10 cellular contexts compared by ENCODE assay signal in the genomic region with DNA sequence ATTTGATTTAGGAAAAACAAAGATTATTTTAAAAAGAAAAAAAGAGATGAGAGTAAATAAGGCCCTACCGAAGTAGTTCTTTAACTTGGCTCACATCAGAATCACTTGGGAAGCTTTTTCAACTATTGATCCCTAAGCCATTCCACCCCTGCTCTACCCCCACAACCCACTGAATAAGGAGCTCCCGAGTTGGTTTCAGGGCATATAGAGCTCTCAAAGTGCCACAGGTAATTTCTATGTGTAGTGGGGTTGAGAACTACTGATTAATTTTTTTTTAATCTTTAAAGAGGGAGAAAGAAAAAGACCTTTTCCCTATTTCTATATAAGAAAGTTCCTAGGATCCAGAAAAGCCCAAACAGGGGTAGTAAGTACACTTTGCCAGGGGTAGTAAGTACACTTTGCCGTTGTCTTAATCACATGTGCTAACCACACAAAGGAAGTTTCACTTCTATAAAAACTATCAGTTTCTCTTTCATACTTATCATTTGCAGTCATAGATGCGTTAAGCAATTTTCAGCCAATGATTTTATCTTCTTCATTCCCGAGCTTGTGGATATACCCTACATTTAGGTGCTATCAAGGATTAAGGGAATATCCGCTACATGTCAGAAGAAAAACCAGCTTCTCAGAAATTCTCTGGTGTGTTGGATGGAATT.
DNase-seq lines count a peak whose midpoint lies in the region; ATAC-seq, FAIRE-seq and TF ChIP-seq lines count a peak whose summit lies in the region.
"Had no signal": no experiment of that assay in that cellular context is flagged by ENCODE, and none has a peak within 500 bp of the region (broad histone marks: within the 10 kb centered on the region; RNA-seq: fewer than 3 reads in every experiment).

No MANE protein-coding gene starts in this region.

- peaks cover 0 to 7% (median 0%) of the 10 kb centered on the region in 8 donors for H3K9me3 Mint-ChIP-seq in CD4-positive, alpha-beta memory T cell

- intact Hi-C loops in K562 (cut with micrococcal nuclease), result no loop called here
- intact Hi-C loops in CD4-positive, alpha-beta memory T cell (cut with micrococcal nuclease), result no loop called here

- DNase-seq in GM12891 (ENCODE audit: insufficient read length, low spot score), result no peak
- no peak for DNase-seq in K562 (ENCODE audit: extremely low read depth in 1 of 4, low spot score in 3 of 4)
- no peak for DNase-seq in activated CD8-positive, alpha-beta memory T cell treated with anti-CD3 and anti-CD28 coated beads, Interleukin-2, amount 50 U/mL, for 4 hours
- DNase-seq in DMS153 treated with DMSO at 0.1 percent for 48 hours (lab: John Stamatoyannopoulos, UW; ENCODE audit: unreplicated experiment), result no peak
- DNase-seq in NCI-H82 (lab: John Stamatoyannopoulos, UW), result no peak
- no peak for DNase-seq in CD4-positive, alpha-beta memory T cell
- DNase-seq: NCI-H510A treated with DMSO at 0.1 percent for 48 hours, small intestine had no signal

- FAIRE-seq in GM12891 (lab: Jason Lieb, UNC) (peak; percentile 40), K562 (lab: Jason Lieb, UNC) (no peak)
- FAIRE-seq: small intestine had no signal

- no peak for TF ChIP-seq EP300 in K562 (IDR thresholded peaks at IDR 0.05; ENCODE audit: low read length)

- H3K4me2 ChIP-seq in K562 (ENCODE audit: insufficient read depth, low read length), result no peak overlapping the region; the same call in 1 of the 2 replicates

- no peak overlapping the region for H3K27ac Mint-ChIP-seq in CD4-positive, alpha-beta memory T cell

- no peaks in the 10 kb centered on the region for H3K79me2 ChIP-seq in K562 (ENCODE audit: control insufficient read depth, insufficient read depth, low read length)

- no peaks in the 10 kb centered on the region for H4K20me1 ChIP-seq in K562 (replicated peaks; ENCODE audit: control insufficient read depth, insufficient read depth, low read length)

- no peaks in the 10 kb centered on the region for H3K4me1 Mint-ChIP-seq in CD4-positive, alpha-beta memory T cell

- no peaks in the 10 kb centered on the region for H3K9me3 ChIP-seq in K562 (replicated peaks; ENCODE audit: control insufficient read depth, insufficient read depth, low read depth, low read length)
- no peaks in the 10 kb centered on the region for H3K9me3 ChIP-seq in CD4-positive, alpha-beta memory T cell (ENCODE audit: control insufficient read depth in 1 of 2, low read length in 2 of 2)

- H3K9me1 ChIP-seq in K562 (ENCODE audit: control insufficient read depth, insufficient read depth, low read length), result no peaks in the 10 kb centered on the region

- H2AFZ ChIP-seq in K562 (ENCODE audit: low read depth, low read length), result peak overlapping the region; percentile 66

- TF ChIP-seq POLR2A in GM12891 (IDR thresholded peaks at IDR 0.05; ENCODE audit: low read depth, low read length), result no peak
- TF ChIP-seq POLR2A in K562 (conservative IDR thresholded peaks at IDR 0.05), result no peak

- TF ChIP-seq CTCF in K562 (IDR thresholded peaks at IDR 0.05 in 2 of 3, conservative IDR thresholded peaks at IDR 0.05 in 1 of 3; ENCODE audit: insufficient read depth in 2 of 3, low read depth in 1 of 3, low read length in 3 of 3), result no peak

- 17% methylated on average over 6 of the region's 6 CpGs for WGBS in K562 (ENCODE audit: insufficient coverage, low coverage, missing lambda C conversion rate)

- no peaks in the 10 kb centered on the region for H3K36me3 Mint-ChIP-seq in CD4-positive, alpha-beta memory T cell

- BruUV-seq in K562 (replicated peaks; lab: Mats Ljungman, UMichigan), result no TSS peak

- no peak overlapping the region for H3K9ac ChIP-seq in K562 (ENCODE audit: insufficient read depth in 1 of 2, low read depth in 2 of 2, low read length in 2 of 2)

- CTCF ChIA-PET in K562 (lab: Yijun Ruan, JAX; ENCODE audit: low intra/inter-chr PET ratio), result no interaction called here
- CTCF ChIA-PET in CD4-positive, alpha-beta memory T cell (lab: Charles Lee; ENCODE audit: partially characterized antibody), result no interaction called here

- no peaks in the 10 kb centered on the region for H3K36me3 ChIP-seq in K562 (ENCODE audit: control insufficient read depth, insufficient read depth, low read length)
- no peaks in the 10 kb centered on the region for H3K36me3 ChIP-seq in CD4-positive, alpha-beta memory T cell (ENCODE audit: insufficient read depth, low read length)

- no peak overlapping the region; the same call in 2 of the 3 replicates for H3K27ac ChIP-seq in K562 (ENCODE audit: extremely low read depth, low read depth, low read length)
- no peak overlapping the region for H3K27ac ChIP-seq in CD4-positive, alpha-beta memory T cell (ENCODE audit: low read depth, low read length)

- no peak overlapping the region for H3K4me3 Mint-ChIP-seq in CD4-positive, alpha-beta memory T cell

- POLR2A ChIA-PET in K562 (lab: Yijun Ruan, JAX), result no interaction called here
- POLR2A ChIA-PET in CD4-positive, alpha-beta memory T cell (lab: Charles Lee; ENCODE audit: partially characterized antibody), result no interaction called here

- no peak overlapping the region for H3K4me3 ChIP-seq in K562
- H3K4me3 ChIP-seq in CD4-positive, alpha-beta memory T cell (ENCODE audit: low read length in 2 of 2), result no peak overlapping the region

- H3K27me3 ChIP-seq in K562 (ENCODE audit: control insufficient read depth in 2 of 2, insufficient read depth in 2 of 2, low read length in 2 of 2), result no peaks in the 10 kb centered on the region
- H3K27me3 ChIP-seq in CD4-positive, alpha-beta memory T cell (ENCODE audit: insufficient read depth, low read length), result no peaks in the 10 kb centered on the region

- H3K4me1 ChIP-seq in K562 (replicated peaks in 1 of 2; ENCODE audit: control insufficient read depth in 2 of 2, insufficient read depth in 2 of 2, low read length in 2 of 2), result no peaks in the 10 kb centered on the region; a peak in 1 of 5 replicates
- H3K4me1 ChIP-seq in CD4-positive, alpha-beta memory T cell (ENCODE audit: insufficient read depth, low read length), result no peaks in the 10 kb centered on the region

- peaks cover 4 to 5% of the 10 kb centered on the region in 2 donors for H3K27me3 Mint-ChIP-seq in CD4-positive, alpha-beta memory T cell

- in situ Hi-C loops in K562 (cut with MboI), result no loop called here

- no peak for TF ChIP-seq RAD21 in K562 (CRISPR knock-in tag; conservative IDR thresholded peaks at IDR 0.05 in 1 of 2, IDR thresholded peaks at IDR 0.05 in 1 of 2)

- peak; percentile 97 for ATAC-seq in GM21367 (IDR thresholded peaks at IDR 0.05; ENCODE audit: unreplicated experiment)
- peak; percentile 97 for ATAC-seq in HG03378 (IDR thresholded peaks at IDR 0.05; ENCODE audit: unreplicated experiment)
- ATAC-seq in K562, result no peak

TF ChIP-seq in GM12891, 5 proteins besides CTCF, POLR2A, EP300 and RAD21:
- TF ChIP-seq PAX5 (IDR thresholded peaks at IDR 0.05; ENCODE audit: insufficient read depth, low read length, severe bottlenecking) (no peak), SPI1 (IDR thresholded peaks at IDR 0.05; ENCODE audit: low read depth, low read length) (peak; percentile 90)
TF ChIP-seq in GM12891: peak in this region for 1.

TF ChIP-seq in K562, 482 proteins besides CTCF, POLR2A, EP300 and RAD21:
- TF ChIP-seq, protein P1, sequence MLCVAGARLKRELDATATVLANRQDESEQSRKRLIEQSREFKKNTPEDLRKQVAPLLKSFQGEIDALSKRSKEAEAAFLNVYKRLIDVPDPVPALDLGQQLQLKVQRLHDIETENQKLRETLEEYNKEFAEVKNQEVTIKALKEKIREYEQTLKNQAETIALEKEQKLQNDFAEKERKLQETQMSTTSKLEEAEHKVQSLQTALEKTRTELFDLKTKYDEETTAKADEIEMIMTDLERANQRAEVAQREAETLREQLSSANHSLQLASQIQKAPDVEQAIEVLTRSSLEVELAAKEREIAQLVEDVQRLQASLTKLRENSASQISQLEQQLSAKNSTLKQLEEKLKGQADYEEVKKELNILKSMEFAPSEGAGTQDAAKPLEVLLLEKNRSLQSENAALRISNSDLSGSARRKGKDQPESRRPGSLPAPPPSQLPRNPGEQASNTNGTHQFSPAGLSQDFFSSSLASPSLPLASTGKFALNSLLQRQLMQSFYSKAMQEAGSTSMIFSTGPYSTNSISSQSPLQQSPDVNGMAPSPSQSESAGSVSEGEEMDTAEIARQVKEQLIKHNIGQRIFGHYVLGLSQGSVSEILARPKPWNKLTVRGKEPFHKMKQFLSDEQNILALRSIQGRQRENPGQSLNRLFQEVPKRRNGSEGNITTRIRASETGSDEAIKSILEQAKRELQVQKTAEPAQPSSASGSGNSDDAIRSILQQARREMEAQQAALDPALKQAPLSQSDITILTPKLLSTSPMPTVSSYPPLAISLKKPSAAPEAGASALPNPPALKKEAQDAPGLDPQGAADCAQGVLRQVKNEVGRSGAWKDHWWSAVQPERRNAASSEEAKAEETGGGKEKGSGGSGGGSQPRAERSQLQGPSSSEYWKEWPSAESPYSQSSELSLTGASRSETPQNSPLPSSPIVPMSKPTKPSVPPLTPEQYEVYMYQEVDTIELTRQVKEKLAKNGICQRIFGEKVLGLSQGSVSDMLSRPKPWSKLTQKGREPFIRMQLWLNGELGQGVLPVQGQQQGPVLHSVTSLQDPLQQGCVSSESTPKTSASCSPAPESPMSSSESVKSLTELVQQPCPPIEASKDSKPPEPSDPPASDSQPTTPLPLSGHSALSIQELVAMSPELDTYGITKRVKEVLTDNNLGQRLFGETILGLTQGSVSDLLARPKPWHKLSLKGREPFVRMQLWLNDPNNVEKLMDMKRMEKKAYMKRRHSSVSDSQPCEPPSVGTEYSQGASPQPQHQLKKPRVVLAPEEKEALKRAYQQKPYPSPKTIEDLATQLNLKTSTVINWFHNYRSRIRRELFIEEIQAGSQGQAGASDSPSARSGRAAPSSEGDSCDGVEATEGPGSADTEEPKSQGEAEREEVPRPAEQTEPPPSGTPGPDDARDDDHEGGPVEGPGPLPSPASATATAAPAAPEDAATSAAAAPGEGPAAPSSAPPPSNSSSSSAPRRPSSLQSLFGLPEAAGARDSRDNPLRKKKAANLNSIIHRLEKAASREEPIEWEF (CRISPR knock-in tag; IDR thresholded peaks at IDR 0.05), result peak; percentile 48; the same call in 1 of the 2 replicates
- TF ChIP-seq, protein P2, sequence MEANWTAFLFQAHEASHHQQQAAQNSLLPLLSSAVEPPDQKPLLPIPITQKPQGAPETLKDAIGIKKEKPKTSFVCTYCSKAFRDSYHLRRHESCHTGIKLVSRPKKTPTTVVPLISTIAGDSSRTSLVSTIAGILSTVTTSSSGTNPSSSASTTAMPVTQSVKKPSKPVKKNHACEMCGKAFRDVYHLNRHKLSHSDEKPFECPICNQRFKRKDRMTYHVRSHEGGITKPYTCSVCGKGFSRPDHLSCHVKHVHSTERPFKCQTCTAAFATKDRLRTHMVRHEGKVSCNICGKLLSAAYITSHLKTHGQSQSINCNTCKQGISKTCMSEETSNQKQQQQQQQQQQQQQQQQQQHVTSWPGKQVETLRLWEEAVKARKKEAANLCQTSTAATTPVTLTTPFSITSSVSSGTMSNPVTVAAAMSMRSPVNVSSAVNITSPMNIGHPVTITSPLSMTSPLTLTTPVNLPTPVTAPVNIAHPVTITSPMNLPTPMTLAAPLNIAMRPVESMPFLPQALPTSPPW (CRISPR knock-in tag; IDR thresholded peaks at IDR 0.05), result 0 out of 2 replicates have a peak, but pooled peaks have one; percentile 11
- TF ChIP-seq ZNF561 (CRISPR knock-in tag; conservative IDR thresholded peaks at IDR 0.05) (no peak), GABPA (tag; conservative IDR thresholded peaks at IDR 0.05; ENCODE audit: low read depth) (peak; percentile 36; the same call in 1 of the 2 replicates)
